In genomic region chr2:183339311-183339710, GRCh38 we compare ENCODE assay signal across 34 cellular contexts.
"Had no signal": no experiment of that assay in that cellular context is flagged by ENCODE, and none has a peak within 500 bp of the region (broad histone marks: within the 10 kb centered on the region; RNA-seq: fewer than 3 reads in every experiment).

No MANE protein-coding gene starts in this region.

- H3K27me3 ChIP-seq: MG63 had no signal

- DNase-seq: Karpas-422, Kasumi-1, MG63, MM.1S, MV-4-11, NCI-H1048, NCI-H1092, NCI-H1092 treated with DMSO at 0.1 percent for 48 hours, NCI-H1105, NCI-H1105 treated with DMSO at 0.1 percent for 48 hours, NCI-H1417, NCI-H1417 treated with DMSO at 0.1 percent for 48 hours, NCI-H1436, NCI-H1436 treated with DMSO at 0.1 percent for 48 hours, NCI-H146, NCI-H1694, NCI-H1694 treated with DMSO at 0.1 percent for 48 hours, NCI-H187, NCI-H187 treated with DMSO at 0.1 percent for 48 hours, NCI-H1930, NCI-H2029, NCI-H2029 treated with DMSO at 0.1 percent for 48 hours, NCI-H2081, NCI-H2081 treated with DMSO at 0.1 percent for 48 hours, NCI-H2107, NCI-H2171, NCI-H2171 treated with DMSO at 0.1 percent for 48 hours, NCI-H2227 treated with DMSO at 0.1 percent for 48 hours, NCI-H226, NCI-H345, NCI-H446, NCI-H446 treated with DMSO at 0.1 percent for 48 hours, NCI-H510A, NCI-H510A treated with DMSO at 0.1 percent for 48 hours had no signal

- H3K4me3 ChIP-seq: MG63 had no signal

- H3K9me3 ChIP-seq: MG63 had no signal

- H3K36me3 ChIP-seq: MG63 had no signal
